Comparison of ENCODE assay signal across 8 cellular contexts in the genomic region with DNA sequence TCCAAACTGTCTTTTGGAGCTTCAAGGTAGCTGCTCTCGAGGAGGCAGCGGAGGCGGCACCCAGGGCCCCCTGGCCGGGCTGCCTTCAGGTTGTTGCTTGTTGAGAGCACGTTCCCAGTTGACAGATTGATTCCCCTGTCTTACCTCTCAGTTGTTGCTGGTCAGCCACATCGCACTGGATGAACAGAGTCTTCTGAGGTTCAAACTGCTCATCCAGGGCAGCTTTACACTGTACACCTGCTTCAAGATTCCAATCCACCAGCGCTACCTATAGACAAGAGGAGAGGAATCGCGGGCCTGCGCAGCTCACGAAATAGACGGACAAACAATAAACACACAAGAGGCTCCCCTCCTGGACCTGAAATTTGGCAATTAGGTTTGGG. TPM values are rescaled to one million over a fixed set of nuclear protein-coding genes. Genes with fewer than 3 reads are reported as not detected.
DNase-seq lines count a peak whose midpoint lies in the region; ATAC-seq and TF ChIP-seq lines count a peak whose summit lies in the region.

No MANE protein-coding gene starts in this region.

- no peaks in the 10 kb centered on the region for H3K79me1 ChIP-seq in mesenchymal stem cell (replicated peaks; ENCODE audit: low read length, poor library complexity, severe bottlenecking)

- no peaks in the 10 kb centered on the region for H3K36me3 ChIP-seq in mesenchymal stem cell (ENCODE audit: control insufficient read depth in 1 of 2, insufficient read depth in 2 of 2, low read depth in 1 of 2, low read length in 2 of 2)
- no peaks in the 10 kb centered on the region for H3K36me3 ChIP-seq in uterus

- H3K4me1 ChIP-seq in mesenchymal stem cell (ENCODE audit: control insufficient read depth, insufficient read depth, low read depth, low read length) (peaks cover 11% of the 10 kb centered on the region), uterus (no peaks in the 10 kb centered on the region)

- H2BK15ac ChIP-seq in mesenchymal stem cell (ENCODE audit: low read depth, poor library complexity, severe bottlenecking) = no peak overlapping the region

- intact Hi-C loops in uterus (cut with DNase I; ENCODE audit: low total_unique reads) = no loop called here

- DNase-seq in activated T-cell treated with anti-CD3 and anti-CD28 coated beads for 48 hours (ENCODE audit: low read depth) (peak; percentile 0), activated T-cell treated with anti-CD3 and anti-CD28 coated beads for 4 hours (no peak), OCI-M1 (lab: John Stamatoyannopoulos, UW) (peak; percentile 77), choroid plexus epithelial cell (ENCODE audit: low read depth) (no peak), mesenchymal stem cell (no peak), uterus (peak in 1 of 2 donors; percentile 16), mesenteric fat pad (ENCODE audit: low spot score) (no peak)

- H3K27ac ChIP-seq in mesenchymal stem cell (ENCODE audit: low read length, poor library complexity, severe bottlenecking) = no peak overlapping the region
- H3K27ac ChIP-seq in uterus = peak overlapping the region; percentile 69 to 82

- peak overlapping the region; percentile 93 for H2AFZ ChIP-seq in mesenchymal stem cell (ENCODE audit: low read depth, low read length)

- H3K9me3 ChIP-seq in mesenchymal stem cell (ENCODE audit: control insufficient read depth, low read length) = no peaks in the 10 kb centered on the region
- H3K9me3 ChIP-seq in uterus = no peaks in the 10 kb centered on the region

- no peak overlapping the region for H3K14ac ChIP-seq in mesenchymal stem cell (ENCODE audit: low read length in 2 of 2)

- peak overlapping the region; percentile 67 to 72 for H3K23ac ChIP-seq in mesenchymal stem cell (ENCODE audit: low read length in 2 of 2)

- H2AK5ac ChIP-seq in mesenchymal stem cell (ENCODE audit: low read length, severe bottlenecking) = no peak overlapping the region

- H3K4me3 ChIP-seq in choroid plexus epithelial cell (ENCODE audit: low read depth, low read length) = peak overlapping the region; percentile 64
- H3K4me3 ChIP-seq in mesenchymal stem cell (ENCODE audit: insufficient read depth in 1 of 2, low read depth in 1 of 2, low read length in 2 of 2) = peak overlapping the region; percentile 82 to 86
- H3K4me3 ChIP-seq in uterus = peak overlapping the region; percentile 59 to 73

- no peak overlapping the region for H4K91ac ChIP-seq in mesenchymal stem cell (ENCODE audit: low read length)

- H2BK120ac ChIP-seq in mesenchymal stem cell (ENCODE audit: low read depth, low read length) = no peak overlapping the region

- no peak overlapping the region for H2BK12ac ChIP-seq in mesenchymal stem cell (ENCODE audit: low read length in 2 of 2)

- peak overlapping the region in 1 of 2 experiments; percentile 87 for H3K18ac ChIP-seq in mesenchymal stem cell (ENCODE audit: low read depth in 1 of 2, low read length in 2 of 2)

- peak overlapping the region; percentile 100 for H3K4me2 ChIP-seq in mesenchymal stem cell (ENCODE audit: low read length, poor library complexity, severe bottlenecking)

- 18% methylated on average over 12 of the region's 12 CpGs for WGBS in mesenchymal stem cell

- peak; percentile 13 for ATAC-seq in HG02943 (IDR thresholded peaks at IDR 0.05; ENCODE audit: low read depth, unreplicated experiment)

- H3K27me3 ChIP-seq in mesenchymal stem cell (ENCODE audit: control insufficient read depth in 1 of 2, insufficient read depth in 1 of 2, low read length in 2 of 2) (peaks cover 0 to 22% of the 10 kb centered on the region in 2 experiments), uterus (no peaks in the 10 kb centered on the region)

- H4K8ac ChIP-seq in mesenchymal stem cell (ENCODE audit: low read length) = no peak overlapping the region

- peak overlapping the region; percentile 61 for H3K9ac ChIP-seq in mesenchymal stem cell (ENCODE audit: low read length)

- no peak for TF ChIP-seq POLR2A in uterus (IDR thresholded peaks at IDR 0.05)

- TF ChIP-seq CTCF in choroid plexus epithelial cell (conservative IDR thresholded peaks at IDR 0.05; ENCODE audit: low read depth, low read length) = no peak
- TF ChIP-seq CTCF in uterus (IDR thresholded peaks at IDR 0.05) = peak in 1 of 4 experiments; percentile 8

- H2BK5ac ChIP-seq in mesenchymal stem cell (ENCODE audit: low read depth, low read length, poor library complexity, severe bottlenecking) = no peak overlapping the region

- H3K4ac ChIP-seq in mesenchymal stem cell (ENCODE audit: low read depth in 1 of 2, low read length in 2 of 2) = no peak overlapping the region

RNA-seq across cellular contexts. Expression of a gene that starts 0.5 kb away (rescaled TPM):
- polyA plus RNA-seq in mesenchymal stem cell (2013, experiment 1 of 2) = 2.2 TPM
- polyA plus RNA-seq in mesenchymal stem cell (2013, experiment 2 of 2) = 2.2 TPM
- 100 to 1,000 TPM in 2 of 4 donors, 10 to 100 TPM in 2; 47.4 to 190 (median 125) TPM for total RNA-seq in uterus
- 12.9 TPM for total RNA-seq in mesenteric fat pad

Comparison
In these comparisons a context has a peak if more than half of its experiments do, and no peak if none do; other contexts are left out.
1. DNase-seq: peak in activated T-cell treated with anti-CD3 and anti-CD28 coated beads for 48 hours (single experiment) and OCI-M1 (single experiment); none in activated T-cell treated with anti-CD3 and anti-CD28 coated beads for 4 hours (single experiment), choroid plexus epithelial cell (single experiment), mesenchymal stem cell (single experiment) and mesenteric fat pad (single experiment).
2. Peak in every context shown above with its lines, with median percentiles within 50 percentile points of each other: H3K4me3 ChIP-seq.